1 cellular context compared by ENCODE assay signal in genomic region chr10:98260350-98260749, GRCh38.
TF ChIP-seq lines count a peak whose summit lies in the region.

No MANE protein-coding gene starts in this region.

TF ChIP-seq in H1, 55 proteins besides CTCF, POLR2A, EP300 and RAD21:
- TF ChIP-seq ZNF274 (IDR thresholded peaks at IDR 0.05; ENCODE audit: borderline replicate concordance, extremely low read depth, low read length) (no peak), GABPA (IDR thresholded peaks at IDR 0.05; ENCODE audit: borderline replicate concordance, insufficient read depth, low read length) (no peak), CEBPB (IDR thresholded peaks at IDR 0.05; ENCODE audit: low read depth, low read length) (no peak), CREB1 (IDR thresholded peaks at IDR 0.05) (no peak), BACH1 (IDR thresholded peaks at IDR 0.05; ENCODE audit: low read length) (no peak)
